In the genomic region with DNA sequence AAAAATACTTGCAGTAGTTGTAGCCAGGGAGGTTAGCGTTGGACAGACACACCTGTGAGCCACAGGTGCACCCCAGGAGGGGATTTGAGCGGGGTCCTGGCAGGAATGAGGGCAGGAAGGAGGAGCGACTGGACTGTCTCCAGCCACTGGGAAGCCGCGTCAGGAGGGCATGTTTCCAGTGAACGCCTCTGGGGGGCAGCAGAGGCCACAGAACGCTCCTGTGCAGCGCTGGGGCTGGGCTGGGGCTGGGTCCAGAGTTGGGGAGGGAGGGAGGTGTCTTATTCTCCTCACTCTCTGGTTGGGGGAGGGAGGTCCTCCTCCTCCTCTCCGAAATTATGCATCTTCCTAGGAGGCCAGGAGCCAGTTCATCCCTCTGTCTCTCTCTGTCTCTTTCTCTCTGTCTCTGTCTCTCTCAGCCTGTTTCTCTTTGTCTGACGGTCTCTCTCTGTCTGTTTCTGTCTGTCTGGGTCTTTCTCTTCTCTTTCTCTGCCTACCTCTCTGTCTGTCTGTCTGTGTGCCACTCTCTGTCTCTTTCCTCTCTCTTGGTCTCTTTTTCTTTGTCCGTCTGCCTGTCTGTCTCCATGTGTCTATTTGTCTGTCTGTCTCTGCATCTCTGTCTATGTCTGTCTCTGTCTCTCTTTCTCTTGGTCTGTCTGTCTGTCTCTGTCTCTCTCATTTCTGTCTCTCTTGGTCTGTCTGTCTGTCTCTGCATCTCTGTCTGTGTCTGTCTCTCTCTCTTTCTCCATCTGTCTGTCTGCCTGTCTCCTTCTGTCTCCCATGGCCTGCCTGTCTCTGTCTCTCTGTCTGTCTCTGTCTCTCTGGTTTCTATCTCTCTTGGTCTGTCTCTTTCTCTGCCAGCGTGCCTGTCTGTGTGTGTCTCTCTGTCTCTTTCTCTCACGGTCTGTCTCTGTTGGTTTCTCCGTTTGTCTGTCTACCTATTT, we compare ENCODE assay signal across 8 cellular contexts. TPM values are rescaled to one million over a fixed set of nuclear protein-coding genes. Genes with fewer than 3 reads are reported as not detected.
DNase-seq lines count a peak whose midpoint lies in the region; ATAC-seq and TF ChIP-seq lines count a peak whose summit lies in the region.

No MANE protein-coding gene starts in this region.

- intact Hi-C loops in spleen (cut with DNase I; ENCODE audit: low total_unique reads) = loop anchor here (5.0 to 10.0 kb wide), 2 partner anchors 625 to 768 kb away; no protein-coding TSS in a partner anchor

- no peak overlapping the region for H3K4me2 ChIP-seq in hepatocyte

- H3K36me3 ChIP-seq in hepatocyte (replicated peaks; ENCODE audit: insufficient read depth, low read depth) = no peaks in the 10 kb centered on the region
- no peaks in the 10 kb centered on the region for H3K36me3 ChIP-seq in spleen

- TF ChIP-seq CTCF in astrocyte of the cerebellum (IDR thresholded peaks at IDR 0.05; ENCODE audit: low read depth, low read length, missing control alignments) (peak; percentile 85), hepatocyte (IDR thresholded peaks at IDR 0.05; ENCODE audit: poor library complexity) (peak; percentile 94), spleen (IDR thresholded peaks at IDR 0.05 in 8 of 11, conservative IDR thresholded peaks at IDR 0.05 in 3 of 11) (peak; percentile 57 to 91 (median 83))

- no peak overlapping the region for H3K27ac ChIP-seq in hepatocyte
- H3K27ac ChIP-seq in spleen = no peak overlapping the region

- no peak overlapping the region for H2AFZ ChIP-seq in hepatocyte

- TF ChIP-seq POLR2A in spleen (IDR thresholded peaks at IDR 0.05) = no peak

- in situ Hi-C loops in astrocyte of the cerebellum (cut with HindIII; ENCODE audit: low sequenced_read_pairs) = no loop called here

- ATAC-seq in HG02973 (IDR thresholded peaks at IDR 0.05; ENCODE audit: unreplicated experiment) = no peak

- H3K9me3 ChIP-seq in hepatocyte (ENCODE audit: low read depth) (no peaks in the 10 kb centered on the region), spleen (no peaks in the 10 kb centered on the region)

- WGBS in hepatocyte (ENCODE audit: low lambda C conversion rate, missing lambda C conversion rate) = 23% methylated on average over 14 of the region's 14 CpGs
- WGBS in spleen, 5 donors = 27 to 34% (median 29%) methylated on average over 12 to 14 of the region's 14 CpGs

- H3K4me1 ChIP-seq in hepatocyte (ENCODE audit: insufficient read depth) (no peaks in the 10 kb centered on the region), spleen (peaks cover 0 to 12% (median 10%) of the 10 kb centered on the region in 6 donors)

- no peaks in the 10 kb centered on the region for H4K20me1 ChIP-seq in hepatocyte (ENCODE audit: insufficient read depth, poor library complexity, severe bottlenecking)

- no peaks in the 10 kb centered on the region for H3K9me2 ChIP-seq in hepatocyte (replicated peaks; ENCODE audit: insufficient read depth)

- H3K27me3 ChIP-seq in hepatocyte (no peaks in the 10 kb centered on the region), spleen (replicated peaks in 1 of 7) (no peaks in the 10 kb centered on the region)

- no peaks in the 10 kb centered on the region for H3K79me2 ChIP-seq in hepatocyte

- no peak overlapping the region for H3K4me3 ChIP-seq in astrocyte of the cerebellum (ENCODE audit: low read depth, low read length)
- no peak overlapping the region for H3K4me3 ChIP-seq in hepatocyte
- H3K4me3 ChIP-seq in spleen = no peak overlapping the region

- DNase-seq in AML-193 (lab: John Stamatoyannopoulos, UW) (peak; percentile 34 to 39), GM19238 (ENCODE audit: insufficient read length, low spot score) (peak; percentile 73), NCI-H146 (lab: John Stamatoyannopoulos, UW) (peak; percentile 67), T-helper 9 cell (peak; percentile 65), astrocyte of the cerebellum (ENCODE audit: low read depth) (no peak), hepatocyte (ENCODE audit: low spot score) (peak; percentile 86), spleen (peak; percentile 92)

RNA-seq across cellular contexts. Expression of a gene that starts 9.9 kb away (rescaled TPM):
- total RNA-seq in hepatocyte = 27.5 and 42.7 TPM in 2 replicates
- 44.8 and 60.3 TPM in 2 replicates for polyA plus RNA-seq in hepatocyte
- total RNA-seq in spleen = 10 to 100 TPM; 18.2 to 41.1 (median 23.0) TPM
- polyA plus RNA-seq in spleen = 10 to 100 TPM; 84.5 to 89.9 (median 86.7) TPM

RNA-seq across cellular contexts. Expression of a gene that starts 23.7 kb away (rescaled TPM):
- total RNA-seq in hepatocyte (14.5 and 23.4 TPM in 2 replicates), spleen (under 1 TPM in 3 of 7 donors, not detected in 4; 0.17 to 0.39 (median 0.28) TPM)
- polyA plus RNA-seq in hepatocyte (18.6 and 24.7 TPM in 2 replicates), spleen (under 1 TPM; 0.09 to 0.26 (median 0.15) TPM)

RNA-seq across cellular contexts. Expression of a gene that starts 49.2 kb away (rescaled TPM):
- total RNA-seq in hepatocyte = 14.6 and 24.0 TPM in 2 replicates
- 4.4 and 7.8 TPM in 2 replicates for polyA plus RNA-seq in hepatocyte
- 10 to 100 TPM; 11.2 to 36.6 (median 27.0) TPM for total RNA-seq in spleen
- polyA plus RNA-seq in spleen = 10 to 100 TPM in 2 of 3 donors, 1 to 10 TPM in 1; 8.9 to 30.4 (median 10.3) TPM

Comparison
In these comparisons a context has a peak if more than half of its experiments do, and no peak if none do; other contexts are left out.
1. RNA of a gene that starts 23.7 kb away (total RNA-seq): 14.5 to 23.4 TPM in hepatocyte; 0.17 to 0.39 TPM in spleen; every median in the first group is over 10 times any median in the second.
2. Peak in every context shown above with its lines, with median percentiles within 50 percentile points of each other: CTCF ChIP-seq.